In genomic region chr2:177808984-177809809, GRCh38 we compare ENCODE assay signal across 26 cellular contexts.
"Had no signal": no experiment of that assay in that cellular context is flagged by ENCODE, and none has a peak within 500 bp of the region (broad histone marks: within the 10 kb centered on the region; RNA-seq: fewer than 3 reads in every experiment).

No MANE protein-coding gene starts in this region.

- H3K36me3 ChIP-seq: left lung, neural progenitor cell, sigmoid colon, stomach, tibial nerve had no signal

- H3K4me1 ChIP-seq: left lung, neural progenitor cell, sigmoid colon, stomach, tibial nerve had no signal

- H3K9ac ChIP-seq: neural progenitor cell had no signal

- DNase-seq: activated CD4-positive, alpha-beta T cell treated with anti-CD3 and anti-CD28 coated beads for 4 hours; activated CD4-positive, alpha-beta T cell treated with anti-CD3 and anti-CD28 coated beads, Interleukin-2, amount 50 U/mL, for 4 hours; activated naive CD4-positive, alpha-beta T cell; activated T-cell treated with anti-CD3 and anti-CD28 coated beads for 4 hours; activated T-cell treated with anti-CD3 and anti-CD28 coated beads, Interleukin-2, amount 50 U/mL, for 72 hours; aorta; caudate nucleus; cortex of kidney; effector memory CD8-positive, alpha-beta T cell; erythroblast; foreskin fibroblast; head of caudate nucleus; hippocampal formation; left lung; mesendoderm; natural killer cell; sigmoid colon; stimulated activated CD4-positive, alpha-beta T cell treated with anti-CD3 and anti-CD28 coated beads, Interleukin-1b, Interleukin-23, amount 100 ng/mL, for 48 hours; stimulated activated CD4-positive, alpha-beta T cell treated with anti-CD3 and anti-CD28 coated beads, Interleukin-4, amount 100 ng/mL, for 4 hours; stimulated activated CD8-positive, alpha-beta memory T cell treated with anti-CD3 and anti-CD28 coated beads, Interleukin-4, amount 100 ng/mL, for 48 hours; stomach had no signal

- H3K9me3 ChIP-seq: tibial nerve had no signal

- H3K4me3 ChIP-seq: left lung, lung, neural progenitor cell, sigmoid colon, smooth muscle cell, stomach, tibial nerve had no signal

- H3K27ac ChIP-seq: left lung, neural progenitor cell, stomach, tibial nerve, VCaP had no signal

- H3K27me3 ChIP-seq: left lung, neural progenitor cell, sigmoid colon, stomach, tibial nerve had no signal
